2 cellular contexts compared by ENCODE assay signal in the genomic region with DNA sequence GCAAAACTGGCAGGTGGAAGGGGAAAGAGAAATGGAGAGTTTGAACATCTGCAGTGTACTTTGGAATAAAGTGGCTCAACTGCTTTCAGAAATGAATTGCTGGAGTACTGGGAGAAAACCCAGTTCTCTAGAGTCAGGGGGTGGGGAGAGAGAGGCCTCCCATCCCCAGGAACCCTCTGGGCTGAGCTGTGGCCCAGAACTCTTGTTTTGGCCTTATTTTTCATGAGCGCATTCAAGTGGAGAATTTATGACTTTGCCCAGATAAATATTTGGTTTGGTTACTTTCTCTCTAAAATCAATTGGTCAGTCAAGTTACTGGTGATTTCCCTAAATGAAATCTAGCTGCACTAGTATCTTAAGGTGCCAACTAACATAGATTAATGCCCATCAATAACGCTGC.
TF ChIP-seq lines count a peak whose summit lies in the region.

No MANE protein-coding gene starts in this region.

TF ChIP-seq in liver, 16 proteins besides CTCF, POLR2A, EP300 and RAD21:
- TF ChIP-seq, protein P1, sequence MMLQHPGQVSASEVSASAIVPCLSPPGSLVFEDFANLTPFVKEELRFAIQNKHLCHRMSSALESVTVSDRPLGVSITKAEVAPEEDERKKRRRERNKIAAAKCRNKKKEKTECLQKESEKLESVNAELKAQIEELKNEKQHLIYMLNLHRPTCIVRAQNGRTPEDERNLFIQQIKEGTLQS (IDR thresholded peaks at IDR 0.05), result no peak
- no peak for TF ChIP-seq FOXA1 (IDR thresholded peaks at IDR 0.05)
- TF ChIP-seq EGR1 (IDR thresholded peaks at IDR 0.05; ENCODE audit: low read depth in 2 of 2), result no peak
- TF ChIP-seq, protein P2, sequence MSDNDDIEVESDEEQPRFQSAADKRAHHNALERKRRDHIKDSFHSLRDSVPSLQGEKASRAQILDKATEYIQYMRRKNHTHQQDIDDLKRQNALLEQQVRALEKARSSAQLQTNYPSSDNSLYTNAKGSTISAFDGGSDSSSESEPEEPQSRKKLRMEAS (IDR thresholded peaks at IDR 0.05), result no peak
- TF ChIP-seq, protein P3, sequence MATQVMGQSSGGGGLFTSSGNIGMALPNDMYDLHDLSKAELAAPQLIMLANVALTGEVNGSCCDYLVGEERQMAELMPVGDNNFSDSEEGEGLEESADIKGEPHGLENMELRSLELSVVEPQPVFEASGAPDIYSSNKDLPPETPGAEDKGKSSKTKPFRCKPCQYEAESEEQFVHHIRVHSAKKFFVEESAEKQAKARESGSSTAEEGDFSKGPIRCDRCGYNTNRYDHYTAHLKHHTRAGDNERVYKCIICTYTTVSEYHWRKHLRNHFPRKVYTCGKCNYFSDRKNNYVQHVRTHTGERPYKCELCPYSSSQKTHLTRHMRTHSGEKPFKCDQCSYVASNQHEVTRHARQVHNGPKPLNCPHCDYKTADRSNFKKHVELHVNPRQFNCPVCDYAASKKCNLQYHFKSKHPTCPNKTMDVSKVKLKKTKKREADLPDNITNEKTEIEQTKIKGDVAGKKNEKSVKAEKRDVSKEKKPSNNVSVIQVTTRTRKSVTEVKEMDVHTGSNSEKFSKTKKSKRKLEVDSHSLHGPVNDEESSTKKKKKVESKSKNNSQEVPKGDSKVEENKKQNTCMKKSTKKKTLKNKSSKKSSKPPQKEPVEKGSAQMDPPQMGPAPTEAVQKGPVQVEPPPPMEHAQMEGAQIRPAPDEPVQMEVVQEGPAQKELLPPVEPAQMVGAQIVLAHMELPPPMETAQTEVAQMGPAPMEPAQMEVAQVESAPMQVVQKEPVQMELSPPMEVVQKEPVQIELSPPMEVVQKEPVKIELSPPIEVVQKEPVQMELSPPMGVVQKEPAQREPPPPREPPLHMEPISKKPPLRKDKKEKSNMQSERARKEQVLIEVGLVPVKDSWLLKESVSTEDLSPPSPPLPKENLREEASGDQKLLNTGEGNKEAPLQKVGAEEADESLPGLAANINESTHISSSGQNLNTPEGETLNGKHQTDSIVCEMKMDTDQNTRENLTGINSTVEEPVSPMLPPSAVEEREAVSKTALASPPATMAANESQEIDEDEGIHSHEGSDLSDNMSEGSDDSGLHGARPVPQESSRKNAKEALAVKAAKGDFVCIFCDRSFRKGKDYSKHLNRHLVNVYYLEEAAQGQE (IDR thresholded peaks at IDR 0.05), result no peak
- TF ChIP-seq NR2F2 (IDR thresholded peaks at IDR 0.05), result no peak
- TF ChIP-seq HNF4G (IDR thresholded peaks at IDR 0.05), result no peak
- TF ChIP-seq JUND (IDR thresholded peaks at IDR 0.05), result peak in 1 of 2 donors; percentile 24
- TF ChIP-seq, protein P4, sequence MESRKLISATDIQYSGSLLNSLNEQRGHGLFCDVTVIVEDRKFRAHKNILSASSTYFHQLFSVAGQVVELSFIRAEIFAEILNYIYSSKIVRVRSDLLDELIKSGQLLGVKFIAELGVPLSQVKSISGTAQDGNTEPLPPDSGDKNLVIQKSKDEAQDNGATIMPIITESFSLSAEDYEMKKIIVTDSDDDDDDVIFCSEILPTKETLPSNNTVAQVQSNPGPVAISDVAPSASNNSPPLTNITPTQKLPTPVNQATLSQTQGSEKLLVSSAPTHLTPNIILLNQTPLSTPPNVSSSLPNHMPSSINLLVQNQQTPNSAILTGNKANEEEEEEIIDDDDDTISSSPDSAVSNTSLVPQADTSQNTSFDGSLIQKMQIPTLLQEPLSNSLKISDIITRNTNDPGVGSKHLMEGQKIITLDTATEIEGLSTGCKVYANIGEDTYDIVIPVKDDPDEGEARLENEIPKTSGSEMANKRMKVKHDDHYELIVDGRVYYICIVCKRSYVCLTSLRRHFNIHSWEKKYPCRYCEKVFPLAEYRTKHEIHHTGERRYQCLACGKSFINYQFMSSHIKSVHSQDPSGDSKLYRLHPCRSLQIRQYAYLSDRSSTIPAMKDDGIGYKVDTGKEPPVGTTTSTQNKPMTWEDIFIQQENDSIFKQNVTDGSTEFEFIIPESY (IDR thresholded peaks at IDR 0.05), result no peak
- TF ChIP-seq RXRA (IDR thresholded peaks at IDR 0.05), result peak in 1 of 2 donors; percentile 24
- TF ChIP-seq GABPA (IDR thresholded peaks at IDR 0.05 in 1 of 2, conservative IDR thresholded peaks at IDR 0.05 in 1 of 2), result no peak
- TF ChIP-seq TAF1 (conservative IDR thresholded peaks at IDR 0.05), result no peak
- TF ChIP-seq SP1 (IDR thresholded peaks at IDR 0.05), result peak; percentile 36
- no peak for TF ChIP-seq YY1 (IDR thresholded peaks at IDR 0.05)
- no peak for TF ChIP-seq FOXA2 (IDR thresholded peaks at IDR 0.05)
- peak; percentile 55 to 59 for TF ChIP-seq HNF4A (conservative IDR thresholded peaks at IDR 0.05)

TF ChIP-seq in HepG2, 621 proteins besides CTCF, POLR2A, EP300 and RAD21 (continued from another document):
- TF ChIP-seq STAG1 (CRISPR knock-in tag; IDR thresholded peaks at IDR 0.05) (no peak), ZNF17 (CRISPR knock-in tag; IDR thresholded peaks at IDR 0.05) (no peak), SSRP1 (CRISPR knock-in tag; IDR thresholded peaks at IDR 0.05) (no peak), ZNF224 (CRISPR knock-in tag; IDR thresholded peaks at IDR 0.05) (no peak), FOXP1 (IDR thresholded peaks at IDR 0.05) (no peak), FOXP1 (CRISPR knock-in tag; IDR thresholded peaks at IDR 0.05) (no peak), GTF2F1 (IDR thresholded peaks at IDR 0.05; ENCODE audit: low read length) (no peak), CEBPB (IDR thresholded peaks at IDR 0.05; ENCODE audit: borderline replicate concordance, low read depth, low read length) (no peak), ZNF207 (IDR thresholded peaks at IDR 0.05; ENCODE audit: borderline replicate concordance) (no peak), MAFG (CRISPR knock-in tag; IDR thresholded peaks at IDR 0.05) (no peak), ZFP36 (IDR thresholded peaks at IDR 0.05; ENCODE audit: borderline replicate concordance, low read depth, low read length, partially characterized antibody) (no peak), THYN1 (CRISPR knock-in tag; IDR thresholded peaks at IDR 0.05; ENCODE audit: borderline replicate concordance, low read depth) (no peak), SKI (IDR thresholded peaks at IDR 0.05; ENCODE audit: partially characterized antibody) (no peak)
- TF ChIP-seq, protein P5, sequence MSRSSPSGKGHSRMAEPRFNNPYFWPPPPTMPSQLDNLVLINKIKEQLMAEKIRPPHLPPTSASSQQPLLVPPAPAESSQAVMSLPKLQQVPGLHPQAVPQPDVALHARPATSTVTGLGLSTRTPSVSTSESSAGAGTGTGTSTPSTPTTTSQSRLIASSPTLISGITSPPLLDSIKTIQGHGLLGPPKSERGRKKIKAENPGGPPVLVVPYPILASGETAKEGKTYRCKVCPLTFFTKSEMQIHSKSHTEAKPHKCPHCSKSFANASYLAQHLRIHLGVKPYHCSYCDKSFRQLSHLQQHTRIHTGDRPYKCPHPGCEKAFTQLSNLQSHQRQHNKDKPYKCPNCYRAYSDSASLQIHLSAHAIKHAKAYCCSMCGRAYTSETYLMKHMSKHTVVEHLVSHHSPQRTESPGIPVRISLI (CRISPR knock-in tag; IDR thresholded peaks at IDR 0.05; ENCODE audit: borderline replicate concordance), result no peak
- TF ChIP-seq, protein P6, sequence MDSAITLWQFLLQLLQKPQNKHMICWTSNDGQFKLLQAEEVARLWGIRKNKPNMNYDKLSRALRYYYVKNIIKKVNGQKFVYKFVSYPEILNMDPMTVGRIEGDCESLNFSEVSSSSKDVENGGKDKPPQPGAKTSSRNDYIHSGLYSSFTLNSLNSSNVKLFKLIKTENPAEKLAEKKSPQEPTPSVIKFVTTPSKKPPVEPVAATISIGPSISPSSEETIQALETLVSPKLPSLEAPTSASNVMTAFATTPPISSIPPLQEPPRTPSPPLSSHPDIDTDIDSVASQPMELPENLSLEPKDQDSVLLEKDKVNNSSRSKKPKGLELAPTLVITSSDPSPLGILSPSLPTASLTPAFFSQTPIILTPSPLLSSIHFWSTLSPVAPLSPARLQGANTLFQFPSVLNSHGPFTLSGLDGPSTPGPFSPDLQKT (CRISPR knock-in tag; IDR thresholded peaks at IDR 0.05; ENCODE audit: borderline replicate concordance), result no peak
- TF ChIP-seq, protein P7, sequence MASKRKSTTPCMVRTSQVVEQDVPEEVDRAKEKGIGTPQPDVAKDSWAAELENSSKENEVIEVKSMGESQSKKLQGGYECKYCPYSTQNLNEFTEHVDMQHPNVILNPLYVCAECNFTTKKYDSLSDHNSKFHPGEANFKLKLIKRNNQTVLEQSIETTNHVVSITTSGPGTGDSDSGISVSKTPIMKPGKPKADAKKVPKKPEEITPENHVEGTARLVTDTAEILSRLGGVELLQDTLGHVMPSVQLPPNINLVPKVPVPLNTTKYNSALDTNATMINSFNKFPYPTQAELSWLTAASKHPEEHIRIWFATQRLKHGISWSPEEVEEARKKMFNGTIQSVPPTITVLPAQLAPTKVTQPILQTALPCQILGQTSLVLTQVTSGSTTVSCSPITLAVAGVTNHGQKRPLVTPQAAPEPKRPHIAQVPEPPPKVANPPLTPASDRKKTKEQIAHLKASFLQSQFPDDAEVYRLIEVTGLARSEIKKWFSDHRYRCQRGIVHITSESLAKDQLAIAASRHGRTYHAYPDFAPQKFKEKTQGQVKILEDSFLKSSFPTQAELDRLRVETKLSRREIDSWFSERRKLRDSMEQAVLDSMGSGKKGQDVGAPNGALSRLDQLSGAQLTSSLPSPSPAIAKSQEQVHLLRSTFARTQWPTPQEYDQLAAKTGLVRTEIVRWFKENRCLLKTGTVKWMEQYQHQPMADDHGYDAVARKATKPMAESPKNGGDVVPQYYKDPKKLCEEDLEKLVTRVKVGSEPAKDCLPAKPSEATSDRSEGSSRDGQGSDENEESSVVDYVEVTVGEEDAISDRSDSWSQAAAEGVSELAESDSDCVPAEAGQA (IDR thresholded peaks at IDR 0.05; ENCODE audit: low read depth), result no peak
- TF ChIP-seq, protein P7 (CRISPR knock-in tag; IDR thresholded peaks at IDR 0.05; ENCODE audit: borderline replicate concordance), result no peak
- TF ChIP-seq, protein P8, sequence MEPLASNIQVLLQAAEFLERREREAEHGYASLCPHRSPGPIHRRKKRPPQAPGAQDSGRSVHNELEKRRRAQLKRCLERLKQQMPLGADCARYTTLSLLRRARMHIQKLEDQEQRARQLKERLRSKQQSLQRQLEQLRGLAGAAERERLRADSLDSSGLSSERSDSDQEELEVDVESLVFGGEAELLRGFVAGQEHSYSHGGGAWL (CRISPR knock-in tag; IDR thresholded peaks at IDR 0.05), result no peak
- TF ChIP-seq, protein P3 (IDR thresholded peaks at IDR 0.05; ENCODE audit: borderline replicate concordance in 1 of 2, low read depth in 1 of 2, low read length in 2 of 2), result no peak
